17 cellular contexts compared by ENCODE assay signal in the genomic region with DNA sequence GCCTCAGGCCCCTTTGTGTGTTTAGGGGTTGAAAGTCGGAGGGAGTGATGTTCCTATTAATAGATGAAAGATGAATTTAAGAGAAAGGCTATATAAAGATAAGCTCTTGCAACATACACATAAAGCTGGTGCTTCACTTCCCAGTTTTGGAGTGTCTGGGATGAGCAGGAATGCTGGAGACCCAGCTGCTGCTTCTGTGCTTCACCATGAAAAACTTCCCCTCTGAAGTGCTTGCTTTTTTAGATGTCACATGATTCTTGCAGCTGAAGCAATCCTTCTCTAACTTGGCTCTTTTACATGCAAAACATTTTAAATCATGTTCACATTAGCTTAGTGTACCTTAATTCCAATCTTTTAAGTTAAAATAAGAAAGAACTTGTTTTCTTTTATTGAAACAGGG. TPM values are rescaled to one million over a fixed set of nuclear protein-coding genes. Genes with fewer than 3 reads are reported as not detected.
DNase-seq lines count a peak whose midpoint lies in the region; ATAC-seq and TF ChIP-seq lines count a peak whose summit lies in the region.
"Had no signal": no experiment of that assay in that cellular context is flagged by ENCODE, and none has a peak within 500 bp of the region (broad histone marks: within the 10 kb centered on the region; RNA-seq: fewer than 3 reads in every experiment).

No MANE protein-coding gene starts in this region.

- H3K14ac ChIP-seq in neuronal stem cell (ENCODE audit: low read length): no peak overlapping the region

- no peak for TF ChIP-seq CTCF in AG10803 (conservative IDR thresholded peaks at IDR 0.05; ENCODE audit: low read length)
- TF ChIP-seq CTCF in omental fat pad (IDR thresholded peaks at IDR 0.05): no peak
- no peak for TF ChIP-seq CTCF in psoas muscle (IDR thresholded peaks at IDR 0.05)
- TF ChIP-seq CTCF in A673 (conservative IDR thresholded peaks at IDR 0.05; ENCODE audit: low read depth, low read length): no peak

- H2BK15ac ChIP-seq in neuronal stem cell (ENCODE audit: low read length): no peak overlapping the region

- DNase-seq in AG10803 (ENCODE audit: low read depth): peak; percentile 10
- peak; percentile 20 for DNase-seq in SHP77 treated with DMSO at 0.1 percent for 48 hours (lab: John Stamatoyannopoulos, UW)
- DNase-seq in fibroblast of peridontal ligament (ENCODE audit: extremely low read depth): peak; percentile 46
- no peak for DNase-seq in omental fat pad (ENCODE audit: low spot score)
- DNase-seq in substantia nigra (lab: John Stamatoyannopoulos, UW): no peak
- DNase-seq in psoas muscle: no peak
- DNase-seq in A673 (ENCODE audit: low spot score): no peak
- DNase-seq in neuronal stem cell (ENCODE audit: low spot score): no peak
- DNase-seq: BE2C; CD8-positive, alpha-beta T cell; DND-41; NCI-H1092 treated with DMSO at 0.1 percent for 48 hours; NCI-H1694 treated with DMSO at 0.1 percent for 48 hours; NCI-H526 had no signal

- H3K79me1 ChIP-seq in neuronal stem cell (ENCODE audit: low read depth, low read length): no peaks in the 10 kb centered on the region

- H2AK5ac ChIP-seq in neuronal stem cell (ENCODE audit: low read depth, low read length): no peak overlapping the region

- no peak overlapping the region for H2BK120ac ChIP-seq in neuronal stem cell (ENCODE audit: low read depth, low read length)

- no peak overlapping the region for H3K4me3 ChIP-seq in AG10803 (ENCODE audit: low read length)
- no peak overlapping the region for H3K4me3 ChIP-seq in psoas muscle
- no peak overlapping the region for H3K4me3 ChIP-seq in A673 (ENCODE audit: low read depth, low read length, poor library complexity, severe bottlenecking)
- no peak overlapping the region for H3K4me3 ChIP-seq in neuronal stem cell (ENCODE audit: low read length in 2 of 2)
- H3K4me3 ChIP-seq: SJSA1 had no signal

- BruUV-seq in A673 (replicated peaks; lab: Mats Ljungman, UMichigan): no TSS peak

- H3K4me1 ChIP-seq in psoas muscle (no peaks in the 10 kb centered on the region), A673 (ENCODE audit: insufficient read depth, low read length, poor library complexity, severe bottlenecking) (no peaks in the 10 kb centered on the region), neuronal stem cell (ENCODE audit: control insufficient read depth in 2 of 2, insufficient read depth in 1 of 2, low read depth in 1 of 2, low read length in 2 of 2) (no peaks in the 10 kb centered on the region)
- H3K4me1 ChIP-seq: BE2C had no signal

- no peak overlapping the region for H3K4ac ChIP-seq in neuronal stem cell (ENCODE audit: low read length)

- no peak overlapping the region for H4K91ac ChIP-seq in neuronal stem cell (ENCODE audit: low read depth, low read length, poor library complexity)

- no peak overlapping the region for H2BK5ac ChIP-seq in neuronal stem cell (ENCODE audit: low read length)

- no peak overlapping the region for H3K4me2 ChIP-seq in neuronal stem cell (ENCODE audit: insufficient read depth, low read length, poor library complexity, severe bottlenecking)
- H3K4me2 ChIP-seq: KMS-11 had no signal

- POLR2A ChIA-PET in A673 (lab: Charles Lee; ENCODE audit: low non-redundant PET): no interaction called here

- H3K36me3 ChIP-seq in psoas muscle (ENCODE audit: insufficient read depth in 1 of 2, low read depth in 1 of 2) (no peaks in the 10 kb centered on the region), A673 (ENCODE audit: insufficient read depth, low read length, poor library complexity, severe bottlenecking) (no peaks in the 10 kb centered on the region), neuronal stem cell (replicated peaks in 1 of 2; ENCODE audit: control insufficient read depth in 2 of 2, insufficient read depth in 2 of 2, low read length in 2 of 2) (no peaks in the 10 kb centered on the region)
- H3K36me3 ChIP-seq: BE2C, SJSA1 had no signal

- H3K27me3 ChIP-seq in psoas muscle (ENCODE audit: insufficient read depth in 3 of 3, low read length in 2 of 3) (peaks cover 0 to 2% (median 2%) of the 10 kb centered on the region in 3 donors), A673 (replicated peaks; ENCODE audit: insufficient read depth, low read depth, low read length, poor library complexity) (peaks cover 36% of the 10 kb centered on the region), neuronal stem cell (ENCODE audit: control insufficient read depth in 3 of 3, insufficient read depth in 3 of 3, low read depth in 1 of 3, low read length in 3 of 3) (no peaks in the 10 kb centered on the region)
- H3K27me3 ChIP-seq: BE2C had no signal

- no peak overlapping the region for H3K9ac ChIP-seq in neuronal stem cell (ENCODE audit: low read depth, low read length, poor library complexity)
- H3K9ac ChIP-seq: KMS-11 had no signal

- H3K9me3 ChIP-seq in psoas muscle (peaks cover 3% of the 10 kb centered on the region), A673 (ENCODE audit: low read depth, low read length, poor library complexity, severe bottlenecking) (no peaks in the 10 kb centered on the region), neuronal stem cell (replicated peaks in 1 of 2; ENCODE audit: control insufficient read depth in 2 of 2, insufficient read depth in 1 of 2, low read depth in 1 of 2, low read length in 2 of 2) (no peaks in the 10 kb centered on the region)
- H3K9me3 ChIP-seq: BE2C, SJSA1 had no signal

- CTCF ChIA-PET in A673 (lab: Charles Lee): no interaction called here

- no peak overlapping the region for H4K8ac ChIP-seq in neuronal stem cell (ENCODE audit: low read depth, low read length)

- H3K23ac ChIP-seq in neuronal stem cell (ENCODE audit: low read depth, low read length, poor library complexity): no peak overlapping the region

- H3K27ac ChIP-seq in substantia nigra (ENCODE audit: low read depth, low read length, poor library complexity, severe bottlenecking) (no peak overlapping the region), psoas muscle (no peak overlapping the region), A673 (ENCODE audit: low read depth, low read length, poor library complexity, severe bottlenecking) (no peak overlapping the region), neuronal stem cell (replicated peaks; ENCODE audit: low read length) (no peak overlapping the region)
- H3K27ac ChIP-seq: KMS-11, RWPE1, SJSA1 had no signal

- ATAC-seq in omental fat pad (ENCODE audit: low FRiP score) (peak; percentile 52), psoas muscle (no peak)
- ATAC-seq: CD8-positive, alpha-beta T cell had no signal

- H3K18ac ChIP-seq in neuronal stem cell (ENCODE audit: low read length): no peak overlapping the region

- no peak overlapping the region for H2AFZ ChIP-seq in neuronal stem cell (ENCODE audit: low read length)

- 46 to 57% (median 50%) methylated on average over 1 of the region's 1 CpG for WGBS in psoas muscle, 3 donors
- WGBS in neuronal stem cell (ENCODE audit: extremely low coverage in 2 of 2, insufficient read length in 2 of 2, insufficient replicate concordance in 1 of 2), 2 donors: no CpG with 5 or more reads among the region's 1 CpG

- intact Hi-C loops in psoas muscle (cut with DNase I) (no loop called here), A673 (cut with micrococcal nuclease; ENCODE audit: unreplicated experiment) (no loop called here)

- H2BK12ac ChIP-seq in neuronal stem cell (ENCODE audit: low read length): no peak overlapping the region

RNA-seq across cellular contexts. Expression of gene SNCAIP, which starts 19.7 kb away (rescaled TPM):
- total RNA-seq in omental fat pad (10 to 100 TPM; 11.5 to 36.3 (median 15.2) TPM), psoas muscle (under 1 TPM; 0.27 to 0.87 (median 0.75) TPM), A673 (2021) (not detected in 2 replicates)
- polyA plus RNA-seq in psoas muscle: under 1 TPM; 0.18 to 0.38 (median 0.23) TPM
- 10.4 TPM for polyA plus RNA-seq in neuronal stem cell (2013, experiment 1 of 2)
- polyA plus RNA-seq in neuronal stem cell (2013, experiment 2 of 2): 10.8 TPM
- total RNA-seq: CD8-positive, alpha-beta T cell had no signal

Comparison
In these comparisons a context has a peak if more than half of its experiments do, and no peak if none do; other contexts are left out.
1. DNase-seq: peak in AG10803 (single experiment), SHP77 treated with DMSO at 0.1 percent for 48 hours (single experiment) and fibroblast of peridontal ligament (single experiment); none in omental fat pad (single experiment), substantia nigra (0 of 49), psoas muscle (0 of 2), A673 (single experiment) and neuronal stem cell (single experiment).
2. RNA of gene SNCAIP, which starts 19.7 kb away (total RNA-seq): 11.5 to 36.3 TPM in omental fat pad; 0.27 to 0.87 TPM in psoas muscle and not detected in A673; every median in the first group is over 4 times any median in the second.